Comparison of ENCODE assay signal across 26 cellular contexts in the genomic region with DNA sequence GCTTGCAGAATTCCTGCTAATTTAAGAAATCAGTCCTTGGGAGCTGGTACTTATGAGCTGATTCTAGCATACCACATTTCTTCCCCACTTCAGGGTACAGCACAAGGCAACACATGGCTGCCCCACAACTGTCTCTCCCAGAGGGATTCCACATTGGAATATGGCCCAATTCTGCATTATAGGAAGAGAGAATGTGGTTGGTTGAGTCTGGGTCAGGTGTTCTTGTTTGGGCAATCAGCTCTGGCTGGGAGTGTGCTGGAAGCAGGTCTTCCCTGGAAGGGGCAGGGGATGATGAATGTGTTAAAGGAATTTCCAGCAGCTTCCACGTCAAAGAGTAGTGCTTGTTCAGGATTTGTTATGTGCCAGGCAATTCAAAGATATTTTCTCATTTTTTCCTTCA.
"Had no signal": no experiment of that assay in that cellular context is flagged by ENCODE, and none has a peak within 500 bp of the region (broad histone marks: within the 10 kb centered on the region; RNA-seq: fewer than 3 reads in every experiment).

No MANE protein-coding gene starts in this region.

- H3K4me2 ChIP-seq: smooth muscle cell had no signal

- H3K27ac ChIP-seq: coronary artery, epithelial cell of prostate, gastroesophageal sphincter, right lobe of liver, testis had no signal

- H3K36me3 ChIP-seq: gastroesophageal sphincter, right lobe of liver had no signal

- H3K4me1 ChIP-seq: gastroesophageal sphincter, testis had no signal

- H3K9me3 ChIP-seq: gastroesophageal sphincter, right lobe of liver, testis had no signal

- H3K4me3 ChIP-seq: coronary artery, gastroesophageal sphincter, right lobe of liver, smooth muscle cell, testis had no signal

- H3K27me3 ChIP-seq: gastroesophageal sphincter, right lobe of liver, testis had no signal

- DNase-seq: activated CD4-positive, alpha-beta memory T cell treated with anti-CD3 and anti-CD28 coated beads for 36 hours; activated CD4-positive, alpha-beta T cell treated with anti-CD3 and anti-CD28 coated beads for 48 hours; activated CD4-positive, CD25-positive, alpha-beta regulatory T cell; activated effector memory CD4-positive, alpha-beta T cell treated with Interleukin-2 at 50 U/mL for 16 hours; activated naive CD4-positive, alpha-beta T cell treated with anti-CD3 and anti-CD28 coated beads, Interleukin-2, amount 10 ng/mL, durations not matched to agents 7 days and 5 days; activated T-cell treated with anti-CD3 and anti-CD28 coated beads, Interleukin-2, amount 50 U/mL, for 72 hours; amygdala; cerebellar nuclear complex; head of caudate nucleus; hypothalamus; left ventricle myocardium superior; mammary epithelial cell; naive thymus-derived CD4-positive, alpha-beta T cell; occipital lobe; posterior cingulate gyrus; right lobe of liver; stimulated activated CD4-positive, alpha-beta T cell treated with anti-CD3 and anti-CD28 coated beads, Interleukin-15, amount 100 ng/mL, for 24 hours; stimulated activated CD4-positive, alpha-beta T cell treated with anti-CD3 and anti-CD28 coated beads, Interleukin-2, amount 100 ng/mL, for 48 hours; stimulated activated naive CD4-positive, alpha-beta T cell; SW 1271; T-helper 17 cell; testis had no signal
